21 cellular contexts compared by ENCODE assay signal in genomic region chr10:92920866-92921265, GRCh38.
DNase-seq lines count a peak whose midpoint lies in the region; ATAC-seq, FAIRE-seq and TF ChIP-seq lines count a peak whose summit lies in the region.
"Had no signal": no experiment of that assay in that cellular context is flagged by ENCODE, and none has a peak within 500 bp of the region (broad histone marks: within the 10 kb centered on the region; RNA-seq: fewer than 3 reads in every experiment).

No MANE protein-coding gene starts in this region.

- no peak overlapping the region for H3K27ac ChIP-seq in HEK293 (ENCODE audit: extremely low read depth, low read depth, low read length)
- no peak overlapping the region for H3K27ac ChIP-seq in right lobe of liver
- H3K27ac ChIP-seq: 22Rv1, A549, C4-2B had no signal

- POLR2A ChIA-PET in HEK293 (lab: Yijun Ruan, JAX) = no interaction called here

- H3K27me3 ChIP-seq in right lobe of liver = no peaks in the 10 kb centered on the region
- H3K27me3 ChIP-seq: BLaER1 treated with 17β-estradiol and CSF1 and Interleukin-3, amounts not matched to agents 10 nM and 100 nM had no signal

- H3K4me3 Mint-ChIP-seq in endothelial cell (ENCODE audit: unreplicated experiment) = peak overlapping the region; percentile 12
- H3K4me3 Mint-ChIP-seq: B cell; CD4-positive, alpha-beta T cell; CD8-positive, alpha-beta T cell had no signal

- intact Hi-C loops in right lobe of liver (cut with DNase I) = no loop called here

- ATAC-seq in HG03095 (IDR thresholded peaks at IDR 0.05; ENCODE audit: unreplicated experiment) = no peak
- no peak for ATAC-seq in right lobe of liver
- ATAC-seq: A549; CD8-positive, alpha-beta T cell had no signal

- peaks cover 0 to 9% of the 10 kb centered on the region in 2 experiments for H3K36me3 ChIP-seq in HEK293 (ENCODE audit: control insufficient read depth in 2 of 2, insufficient read depth in 1 of 2, low read length in 2 of 2)
- H3K36me3 ChIP-seq in right lobe of liver = no peaks in the 10 kb centered on the region

- no peaks in the 10 kb centered on the region for H3K9me3 Mint-ChIP-seq in endothelial cell (ENCODE audit: unreplicated experiment)
- H3K9me3 Mint-ChIP-seq: CD4-positive, alpha-beta T cell had no signal

- H3K4me1 Mint-ChIP-seq in endothelial cell (ENCODE audit: unreplicated experiment) = no peaks in the 10 kb centered on the region
- H3K4me1 Mint-ChIP-seq: B cell had no signal

- H3K4me3 ChIP-seq in HEK293 (ENCODE audit: low read depth, low read length) = no peak overlapping the region
- H3K4me3 ChIP-seq in right lobe of liver = no peak overlapping the region
- H3K4me3 ChIP-seq: A549; BLaER1 treated with 17β-estradiol and CSF1 and Interleukin-3, amounts not matched to agents 10 nM and 100 nM had no signal

- CTCF ChIA-PET in HEK293 (lab: Yijun Ruan, JAX) = no interaction called here

- no peak for TF ChIP-seq CTCF in HEK293 (tag by site-specific recombination; IDR thresholded peaks at IDR 0.05)
- TF ChIP-seq CTCF in endothelial cell (IDR thresholded peaks at IDR 0.05; ENCODE audit: unreplicated experiment) = no peak
- TF ChIP-seq CTCF in right lobe of liver (IDR thresholded peaks at IDR 0.05) = no peak

- DNase-seq in GM19239 (ENCODE audit: insufficient read length, low spot score) (no peak), endothelial cell (ENCODE audit: low spot score) (no peak), SHP77 (lab: John Stamatoyannopoulos, UW) (no peak), right lobe of liver (no peak)
- DNase-seq: AML-193; Caco-2; Calu3; CD4-positive, alpha-beta T cell; CD8-positive, alpha-beta T cell; DMS79 treated with DMSO at 0.1 percent for 48 hours; GF-D8 had no signal

- H3K27me3 Mint-ChIP-seq in endothelial cell (ENCODE audit: unreplicated experiment) = peaks cover under 1% of the 10 kb centered on the region
- H3K27me3 Mint-ChIP-seq: B cell; CD4-positive, alpha-beta T cell had no signal

- no peak for TF ChIP-seq POLR2A in right lobe of liver (IDR thresholded peaks at IDR 0.05)

- H3K27ac Mint-ChIP-seq in endothelial cell (ENCODE audit: unreplicated experiment) = no peak overlapping the region
- H3K27ac Mint-ChIP-seq: B cell; CD4-positive, alpha-beta T cell; CD8-positive, alpha-beta T cell had no signal

- H3K36me3 Mint-ChIP-seq in endothelial cell (ENCODE audit: low read depth, unreplicated experiment) = peaks cover 19% of the 10 kb centered on the region

- peak; percentile 11 for FAIRE-seq in GM19239 (lab: Jason Lieb, UNC)
- FAIRE-seq: A549, D721Med, G401.6, GM12891 had no signal

- no peaks in the 10 kb centered on the region for H3K9me3 ChIP-seq in HEK293 (ENCODE audit: control insufficient read depth, insufficient read depth, low read depth, low read length)
- H3K9me3 ChIP-seq in right lobe of liver = no peaks in the 10 kb centered on the region

- H3K4me1 ChIP-seq in HEK293 (ENCODE audit: control insufficient read depth, insufficient read depth, low read length) (no peaks in the 10 kb centered on the region), right lobe of liver (no peaks in the 10 kb centered on the region)
- H3K4me1 ChIP-seq: A549, Caco-2 had no signal

TF ChIP-seq in HEK293, 187 proteins besides CTCF, POLR2A, EP300 and RAD21:
- no peak for TF ChIP-seq ZNF354C (tag by site-specific recombination; IDR thresholded peaks at IDR 0.05; ENCODE audit: borderline replicate concordance, low read depth)
- peak; percentile 79 for TF ChIP-seq SETDB1 (IDR thresholded peaks at IDR 0.05; ENCODE audit: insufficient read length, low read length)
- no peak for TF ChIP-seq ZNF311 (tag by site-specific recombination; IDR thresholded peaks at IDR 0.05; ENCODE audit: borderline replicate concordance)
- no peak for TF ChIP-seq ZNF214 (tag by site-specific recombination; IDR thresholded peaks at IDR 0.05; ENCODE audit: borderline replicate concordance)
TF ChIP-seq in HEK293: peak in this region for 1.
